Comparison of ENCODE assay signal across 1 cellular context in the genomic region with DNA sequence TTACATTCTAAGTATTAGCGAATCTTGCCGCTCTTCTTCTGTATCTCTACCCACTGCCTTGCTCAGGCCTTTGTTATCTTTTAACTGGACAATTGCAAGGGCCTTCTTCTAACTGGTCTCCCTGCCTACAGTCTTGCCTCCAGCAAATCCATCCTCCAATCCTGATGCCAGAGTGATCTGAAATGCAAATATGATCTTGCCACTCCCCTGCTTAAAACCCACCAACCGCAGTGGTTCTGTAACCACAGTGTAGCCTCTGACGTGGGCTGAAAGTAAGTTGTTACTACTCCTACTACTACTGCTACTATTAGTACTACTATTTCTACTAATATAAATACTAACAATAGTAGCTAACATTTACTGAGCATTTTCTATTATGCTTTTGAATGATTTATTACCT.
TF ChIP-seq lines count a peak whose summit lies in the region.

No MANE protein-coding gene starts in this region.

TF ChIP-seq in SK-N-SH treated with all-trans-retinoic acid at 6 μM for 48 hours, 23 proteins besides CTCF, POLR2A, EP300 and RAD21:
- TF ChIP-seq TCF4 (CRISPR knock-in tag; IDR thresholded peaks at IDR 0.05; ENCODE audit: borderline replicate concordance) (no peak), GLIS3 (CRISPR knock-in tag; IDR thresholded peaks at IDR 0.05) (no peak), ISL1 (CRISPR knock-in tag; IDR thresholded peaks at IDR 0.05) (no peak), SNAI2 (CRISPR knock-in tag; IDR thresholded peaks at IDR 0.05) (no peak), ZFP3 (CRISPR knock-in tag; IDR thresholded peaks at IDR 0.05) (no peak)
